Comparison of ENCODE assay signal across 17 cellular contexts in the genomic region with DNA sequence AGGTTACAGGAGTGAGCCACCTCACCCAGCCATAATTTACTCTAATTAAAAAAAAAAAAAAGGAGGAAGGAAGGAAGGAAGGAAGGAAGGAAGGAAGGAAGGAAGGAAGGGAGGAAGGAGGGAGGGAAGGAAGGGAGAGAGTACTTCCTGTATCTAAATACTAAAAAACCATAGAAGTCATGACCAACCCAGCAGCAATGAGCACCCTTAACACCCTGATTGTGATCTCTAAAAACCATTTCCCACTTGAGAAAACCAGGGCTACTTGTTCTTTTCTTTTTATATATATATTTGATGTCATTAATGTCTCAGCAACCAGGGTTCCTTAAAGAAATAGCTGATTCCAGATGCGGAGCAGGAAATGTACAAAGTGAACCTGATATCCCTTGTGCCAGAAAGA. TPM values are rescaled to one million over a fixed set of nuclear protein-coding genes. Genes with fewer than 3 reads are reported as not detected.
A peak's percentile ranks its signal among the peaks of the same experiment; 100 is the strongest.
DNase-seq lines count a peak whose midpoint lies in the region; ATAC-seq, FAIRE-seq and TF ChIP-seq lines count a peak whose summit lies in the region.
"Had no signal": no experiment of that assay in that cellular context is flagged by ENCODE, and none has a peak within 500 bp of the region (broad histone marks: within the 10 kb centered on the region; RNA-seq: fewer than 3 reads in every experiment).

No MANE protein-coding gene starts in this region.

- intact Hi-C loops in HepG2 (cut with micrococcal nuclease; ENCODE audit: unreplicated experiment): no loop called here
- intact Hi-C loops in right lobe of liver (cut with DNase I): no loop called here
- intact Hi-C loops in thyroid gland (cut with DNase I): no loop called here

- H3K27me3 Mint-ChIP-seq in T-helper 17 cell: no peaks in the 10 kb centered on the region
- no peaks in the 10 kb centered on the region for H3K27me3 Mint-ChIP-seq in effector memory CD8-positive, alpha-beta T cell
- no peaks in the 10 kb centered on the region for H3K27me3 Mint-ChIP-seq in stimulated activated naive B cell treated with anti-CD40 and anti-IgM and Interleukin-4, amounts not matched to agents 10 μg/mL and 1 μg/mL and 100 μg/mL, for 72 hours
- H3K27me3 Mint-ChIP-seq: brain; dendritic cell treated with granulocyte-macrophage colony-stimulating factor and Interleukin-4, amounts not matched to agents 40 ng/mL and 50 ng/mL, for 4 days had no signal

- peaks cover 91% of the 10 kb centered on the region for H3K79me2 ChIP-seq in HepG2 (ENCODE audit: insufficient read depth, low read length)

- no peak overlapping the region for H3K4me3 ChIP-seq in HepG2 (replicated peaks in 1 of 3; ENCODE audit: insufficient read depth in 1 of 3, low read depth in 2 of 3, low read length in 3 of 3)
- H3K4me3 ChIP-seq in right lobe of liver: no peak overlapping the region
- H3K4me3 ChIP-seq in thyroid gland (replicated peaks in 1 of 3): no peak overlapping the region
- H3K4me3 ChIP-seq: pancreas, tibial artery had no signal

- no peak for FAIRE-seq in HepG2 (lab: Jason Lieb, UNC)

- H3K27me3 ChIP-seq in HepG2 (ENCODE audit: control insufficient read depth in 1 of 2, insufficient read depth in 2 of 2, low read length in 2 of 2) (no peaks in the 10 kb centered on the region), right lobe of liver (no peaks in the 10 kb centered on the region), thyroid gland (no peaks in the 10 kb centered on the region)
- H3K27me3 ChIP-seq: pancreas, tibial artery had no signal

- H3K9me3 ChIP-seq in HepG2 (ENCODE audit: low read length) (no peaks in the 10 kb centered on the region), right lobe of liver (no peaks in the 10 kb centered on the region), T-helper 17 cell (ENCODE audit: control insufficient read depth, low read length, poor library complexity, severe bottlenecking) (no peaks in the 10 kb centered on the region), thyroid gland (no peaks in the 10 kb centered on the region)
- H3K9me3 ChIP-seq: pancreas, tibial artery had no signal

- no TSS peak for BruUV-seq in HepG2 (replicated peaks; lab: Mats Ljungman, UMichigan)

- H3K4me1 Mint-ChIP-seq in T-helper 17 cell: peaks cover 34% of the 10 kb centered on the region
- peaks cover 31 to 43% of the 10 kb centered on the region in 2 donors for H3K4me1 Mint-ChIP-seq in effector memory CD8-positive, alpha-beta T cell (ENCODE audit: low read depth in 2 of 2)
- peaks cover 31 to 60% of the 10 kb centered on the region in 2 donors for H3K4me1 Mint-ChIP-seq in stimulated activated naive B cell treated with anti-CD40 and anti-IgM and Interleukin-4, amounts not matched to agents 10 μg/mL and 1 μg/mL and 100 μg/mL, for 72 hours

- CTCF ChIA-PET in HepG2 (lab: Yijun Ruan, JAX; ENCODE audit: low intra/inter-chr PET ratio, low total read pairs): no interaction called here

- no peak overlapping the region for H2AFZ ChIP-seq in HepG2 (ENCODE audit: low read length)

- no peak for TF ChIP-seq RAD21 in HepG2 (CRISPR knock-in tag; IDR thresholded peaks at IDR 0.05)

- H3K27ac Mint-ChIP-seq in T-helper 17 cell: peak overlapping the region; percentile 98
- peak overlapping the region; percentile 69 to 86 for H3K27ac Mint-ChIP-seq in effector memory CD8-positive, alpha-beta T cell
- H3K27ac Mint-ChIP-seq in stimulated activated naive B cell treated with anti-CD40 and anti-IgM and Interleukin-4, amounts not matched to agents 10 μg/mL and 1 μg/mL and 100 μg/mL, for 72 hours: no peak overlapping the region
- H3K27ac Mint-ChIP-seq: brain; dendritic cell treated with granulocyte-macrophage colony-stimulating factor and Interleukin-4, amounts not matched to agents 40 ng/mL and 50 ng/mL, for 4 days had no signal

- no peak for TF ChIP-seq EP300 in HepG2 (IDR thresholded peaks at IDR 0.05; ENCODE audit: low read depth in 2 of 2, low read length in 2 of 2)
- TF ChIP-seq EP300 in HepG2 (CRISPR knock-in tag; IDR thresholded peaks at IDR 0.05; ENCODE audit: borderline replicate concordance): no peak

- POLR2A ChIA-PET in HepG2 (lab: Yijun Ruan, JAX): interaction anchor here (1.5 kb wide), 2 partner anchors 9 to 32 kb away, joined by 3 to 11 read pairs; a partner anchor contains a TSS

- TF ChIP-seq CTCF in HepG2 (CRISPR knock-in tag; IDR thresholded peaks at IDR 0.05): no peak
- TF ChIP-seq CTCF in right lobe of liver (IDR thresholded peaks at IDR 0.05): no peak
- no peak for TF ChIP-seq CTCF in thyroid gland (IDR thresholded peaks at IDR 0.05)

- H3K27ac ChIP-seq in HepG2 (ENCODE audit: extremely low read length, insufficient read depth, low read length) (peak overlapping the region; percentile 57), right lobe of liver (peak overlapping the region in 1 of 3 donors; percentile 16), thyroid gland (peak overlapping the region; percentile 73 to 83 (median 78))
- H3K27ac ChIP-seq: HL-60, tibial artery had no signal

- peak overlapping the region; percentile 4 for H3K4me3 Mint-ChIP-seq in T-helper 17 cell
- H3K4me3 Mint-ChIP-seq in effector memory CD8-positive, alpha-beta T cell: peak overlapping the region; percentile 65 to 66
- H3K4me3 Mint-ChIP-seq in stimulated activated naive B cell treated with anti-CD40 and anti-IgM and Interleukin-4, amounts not matched to agents 10 μg/mL and 1 μg/mL and 100 μg/mL, for 72 hours: no peak overlapping the region
- H3K4me3 Mint-ChIP-seq: brain; dendritic cell treated with granulocyte-macrophage colony-stimulating factor and Interleukin-4, amounts not matched to agents 40 ng/mL and 50 ng/mL, for 4 days had no signal

- H3K36me3 ChIP-seq in HepG2 (replicated peaks in 1 of 2; ENCODE audit: control insufficient read depth in 1 of 2, insufficient read depth in 2 of 2, low read length in 2 of 2) (no peaks in the 10 kb centered on the region), right lobe of liver (no peaks in the 10 kb centered on the region), thyroid gland (no peaks in the 10 kb centered on the region)
- H3K36me3 ChIP-seq: pancreas, tibial artery had no signal

- no peak for DNase-seq in HepG2 (ENCODE audit: low spot score)
- no peak for DNase-seq in right lobe of liver
- no peak for DNase-seq in T-helper 17 cell
- DNase-seq in effector memory CD8-positive, alpha-beta T cell: no peak
- DNase-seq in thyroid gland: no peak
- no peak for DNase-seq in stimulated activated naive B cell treated with anti-CD40 and anti-IgM and Interleukin-4, amounts not matched to agents 10 μg/mL and 1 μg/mL and 100 μg/mL, for 72 hours
- DNase-seq: erythroblast, GOT3, NCI-H1105, NCI-H526 treated with DMSO at 0.1 percent for 48 hours, tibial artery had no signal

- peak overlapping the region; percentile 23; the same call in 1 of the 2 replicates for H3K4me2 ChIP-seq in HepG2 (ENCODE audit: low read depth, low read length)

- in situ Hi-C loops in HepG2 (cut with HindIII; ENCODE audit: extremely low pct_ligation_motif_present, low pct_unique_long_range_greater_than_20kb): no loop called here

- 100% methylated on average over 1 of the region's 1 CpG for WGBS in HepG2 (ENCODE audit: low lambda C conversion rate)
- 91% methylated on average over 1 of the region's 1 CpG for WGBS in right lobe of liver (ENCODE audit: insufficient coverage, low coverage, low lambda C conversion rate, missing lambda C conversion rate)
- WGBS in thyroid gland, 2 donors: 96 to 98% methylated on average over 1 of the region's 1 CpG

- H3K36me3 Mint-ChIP-seq in T-helper 17 cell (ENCODE audit: low read depth): no peaks in the 10 kb centered on the region
- H3K36me3 Mint-ChIP-seq in effector memory CD8-positive, alpha-beta T cell (ENCODE audit: insufficient read depth): peaks cover 49% of the 10 kb centered on the region
- peaks cover 13 to 18% of the 10 kb centered on the region in 2 donors for H3K36me3 Mint-ChIP-seq in stimulated activated naive B cell treated with anti-CD40 and anti-IgM and Interleukin-4, amounts not matched to agents 10 μg/mL and 1 μg/mL and 100 μg/mL, for 72 hours

- ATAC-seq in HepG2 (no peak), right lobe of liver (no peak), T-helper 17 cell (no peak), GM19463 (IDR thresholded peaks at IDR 0.05; ENCODE audit: unreplicated experiment) (no peak), HG03571 (IDR thresholded peaks at IDR 0.05; ENCODE audit: unreplicated experiment) (no peak)
- ATAC-seq in effector memory CD8-positive, alpha-beta T cell (replicated peaks): peak; percentile 39
- ATAC-seq in stimulated activated naive B cell treated with anti-CD40 and anti-IgM and Interleukin-4, amounts not matched to agents 10 μg/mL and 1 μg/mL and 100 μg/mL, for 72 hours (replicated peaks): no peak

- TF ChIP-seq POLR2A in HepG2 (IDR thresholded peaks at IDR 0.05; ENCODE audit: insufficient read depth in 1 of 2, low read depth in 2 of 2, low read length in 2 of 2) (no peak), right lobe of liver (IDR thresholded peaks at IDR 0.05) (no peak), thyroid gland (IDR thresholded peaks at IDR 0.05) (no peak)

- no peak overlapping the region for H3K9ac ChIP-seq in HepG2 (ENCODE audit: insufficient read depth, low read depth, low read length)

- H4K20me1 ChIP-seq in HepG2 (ENCODE audit: insufficient read depth, low read length): peaks cover 35% of the 10 kb centered on the region

- peaks cover 72% of the 10 kb centered on the region for H3K4me1 ChIP-seq in HepG2 (ENCODE audit: insufficient read depth, low read length)
- H3K4me1 ChIP-seq in right lobe of liver: peaks cover 0 to 21% (median 5%) of the 10 kb centered on the region in 4 donors
- H3K4me1 ChIP-seq in thyroid gland: peaks cover 19% of the 10 kb centered on the region in 2 donors

- no peaks in the 10 kb centered on the region for H3K9me3 Mint-ChIP-seq in effector memory CD8-positive, alpha-beta T cell
- H3K9me3 Mint-ChIP-seq in stimulated activated naive B cell treated with anti-CD40 and anti-IgM and Interleukin-4, amounts not matched to agents 10 μg/mL and 1 μg/mL and 100 μg/mL, for 72 hours: peaks cover 0 to 4% of the 10 kb centered on the region in 2 donors
- H3K9me3 Mint-ChIP-seq: dendritic cell treated with granulocyte-macrophage colony-stimulating factor and Interleukin-4, amounts not matched to agents 40 ng/mL and 50 ng/mL, for 4 days had no signal

RNA-seq across cellular contexts. Expression of a gene that starts 31.2 kb away (rescaled TPM):
- total RNA-seq in HepG2 (2016; rRNA removed; fragmentation: Illumina TruSeq; extraction: Trizol) (24.6 and 26.9 TPM in 2 replicates), right lobe of liver (10 to 100 TPM in 4 of 6 experiments, 1 to 10 TPM in 2; 8.0 to 16.2 (median 11.4) TPM), T-helper 17 cell (100 to 1,000 TPM; 163 to 182 TPM), thyroid gland (10 to 100 TPM; 49.0 to 65.4 (median 52.5) TPM)
- 3.6 and 6.4 TPM in 2 replicates for total RNA-seq in HepG2 (2016; cell fraction: cytosol; rRNA removed; fragmentation: Illumina TruSeq; extraction: Trizol; ENCODE audit: low read depth)
- 25.3 and 26.7 TPM in 2 replicates for total RNA-seq in HepG2 (2016; cell fraction: insoluble cytoplasmic fraction; rRNA removed; fragmentation: Illumina TruSeq; extraction: Trizol)
- 6.4 and 8.2 TPM in 2 replicates for total RNA-seq in HepG2 (2016; cell fraction: membrane; rRNA removed; fragmentation: Illumina TruSeq; extraction: Trizol)
- 40.1 and 45.0 TPM in 2 replicates for total RNA-seq in HepG2 (2016; cell fraction: nucleus; rRNA removed; fragmentation: Illumina TruSeq; extraction: Trizol)
- polyA plus RNA-seq in HepG2 (2011; rRNA removed): 7.2 and 9.7 TPM in 2 replicates
- polyA plus RNA-seq in HepG2 (2011; cell fraction: cytosol; rRNA removed): 3.3 and 4.4 TPM in 2 replicates
- 12.9 and 13.1 TPM in 2 replicates for polyA plus RNA-seq in HepG2 (2011; cell fraction: nucleus; rRNA removed)
- polyA plus RNA-seq in HepG2 (2012): 13.4 and 18.5 TPM in 2 replicates
- polyA plus RNA-seq in HepG2 (2016; cell fraction: cytosol; fragmentation: Illumina TruSeq; extraction: Trizol; ENCODE audit: low read depth): 0.25 and 0.27 TPM in 2 replicates
- 14.8 and 15.4 TPM in 2 replicates for polyA plus RNA-seq in HepG2 (2016; cell fraction: insoluble cytoplasmic fraction; fragmentation: Illumina TruSeq; extraction: Trizol; ENCODE audit: low read depth)
- polyA plus RNA-seq in HepG2 (2016; cell fraction: membrane; fragmentation: Illumina TruSeq; extraction: Trizol; ENCODE audit: low read depth): 0.92 and 0.98 TPM in 2 replicates
- 30.0 and 32.3 TPM in 2 replicates for polyA plus RNA-seq in HepG2 (2016; cell fraction: nucleus; fragmentation: Illumina TruSeq; extraction: Trizol; ENCODE audit: insufficient read depth, low read depth)
- polyA minus RNA-seq in HepG2 (2011; rRNA and poly(A)+ RNA removed; ENCODE audit: low replicate concordance): 9.7 and 16.5 TPM in 2 replicates
- polyA minus RNA-seq in HepG2 (2011; cell fraction: cytosol; rRNA and poly(A)+ RNA removed): 10.8 and 14.8 TPM in 2 replicates
- polyA minus RNA-seq in HepG2 (2011; cell fraction: nucleus; rRNA and poly(A)+ RNA removed): 73.5 and 86.1 TPM in 2 replicates

RNA-seq across cellular contexts. Expression of a gene that starts 31.6 kb away (rescaled TPM):
- total RNA-seq in HepG2 (2016; rRNA removed; fragmentation: Illumina TruSeq; extraction: Trizol): 42.6 and 59.1 TPM in 2 replicates
- total RNA-seq in HepG2 (2016; cell fraction: cytosol; rRNA removed; fragmentation: Illumina TruSeq; extraction: Trizol; ENCODE audit: low read depth): 21.5 and 21.8 TPM in 2 replicates
- 38.1 and 62.2 TPM in 2 replicates for total RNA-seq in HepG2 (2016; cell fraction: insoluble cytoplasmic fraction; rRNA removed; fragmentation: Illumina TruSeq; extraction: Trizol)
- total RNA-seq in HepG2 (2016; cell fraction: membrane; rRNA removed; fragmentation: Illumina TruSeq; extraction: Trizol): 37.1 and 44.7 TPM in 2 replicates
- total RNA-seq in HepG2 (2016; cell fraction: nucleus; rRNA removed; fragmentation: Illumina TruSeq; extraction: Trizol): 11.9 and 16.2 TPM in 2 replicates
- 25.8 and 28.8 TPM in 2 replicates for polyA plus RNA-seq in HepG2 (2011; rRNA removed)
- polyA plus RNA-seq in HepG2 (2011; cell fraction: cytosol; rRNA removed): 12.9 and 22.2 TPM in 2 replicates
- 4.4 and 11.2 TPM in 2 replicates for polyA plus RNA-seq in HepG2 (2011; cell fraction: nucleus; rRNA removed)
- 30.9 and 36.8 TPM in 2 replicates for polyA plus RNA-seq in HepG2 (2012)
- 11.2 and 11.4 TPM in 2 replicates for polyA plus RNA-seq in HepG2 (2016; cell fraction: cytosol; fragmentation: Illumina TruSeq; extraction: Trizol; ENCODE audit: low read depth)
- polyA plus RNA-seq in HepG2 (2016; cell fraction: insoluble cytoplasmic fraction; fragmentation: Illumina TruSeq; extraction: Trizol; ENCODE audit: low read depth): 59.2 and 60.3 TPM in 2 replicates
- 29.1 and 29.2 TPM in 2 replicates for polyA plus RNA-seq in HepG2 (2016; cell fraction: membrane; fragmentation: Illumina TruSeq; extraction: Trizol; ENCODE audit: low read depth)
- 24.5 and 28.8 TPM in 2 replicates for polyA plus RNA-seq in HepG2 (2016; cell fraction: nucleus; fragmentation: Illumina TruSeq; extraction: Trizol; ENCODE audit: insufficient read depth, low read depth)
- polyA minus RNA-seq in HepG2 (2011; rRNA and poly(A)+ RNA removed; ENCODE audit: low replicate concordance): 17.0 and 17.9 TPM in 2 replicates
- 15.0 and 19.9 TPM in 2 replicates for polyA minus RNA-seq in HepG2 (2011; cell fraction: cytosol; rRNA and poly(A)+ RNA removed)
- polyA minus RNA-seq in HepG2 (2011; cell fraction: nucleus; rRNA and poly(A)+ RNA removed): 11.3 and 17.7 TPM in 2 replicates
- total RNA-seq in right lobe of liver: 10 to 100 TPM in 4 of 6 experiments, 1 to 10 TPM in 2; 7.8 to 12.1 (median 10.6) TPM
- total RNA-seq in T-helper 17 cell: 10 to 100 TPM; 28.0 to 28.2 TPM
- total RNA-seq in thyroid gland: 10 to 100 TPM; 24.3 to 42.7 (median 33.2) TPM

Comparison
In these comparisons a context has a peak if more than half of its experiments do, and no peak if none do; other contexts are left out.
1. H3K4me3 Mint-ChIP-seq: peak in T-helper 17 cell (single experiment) and effector memory CD8-positive, alpha-beta T cell (2 of 2); none in stimulated activated naive B cell treated with anti-CD40 and anti-IgM and Interleukin-4, amounts not matched to agents 10 μg/mL and 1 μg/mL and 100 μg/mL, for 72 hours (0 of 2).